34 cellular contexts compared by ENCODE assay signal in the genomic region with DNA sequence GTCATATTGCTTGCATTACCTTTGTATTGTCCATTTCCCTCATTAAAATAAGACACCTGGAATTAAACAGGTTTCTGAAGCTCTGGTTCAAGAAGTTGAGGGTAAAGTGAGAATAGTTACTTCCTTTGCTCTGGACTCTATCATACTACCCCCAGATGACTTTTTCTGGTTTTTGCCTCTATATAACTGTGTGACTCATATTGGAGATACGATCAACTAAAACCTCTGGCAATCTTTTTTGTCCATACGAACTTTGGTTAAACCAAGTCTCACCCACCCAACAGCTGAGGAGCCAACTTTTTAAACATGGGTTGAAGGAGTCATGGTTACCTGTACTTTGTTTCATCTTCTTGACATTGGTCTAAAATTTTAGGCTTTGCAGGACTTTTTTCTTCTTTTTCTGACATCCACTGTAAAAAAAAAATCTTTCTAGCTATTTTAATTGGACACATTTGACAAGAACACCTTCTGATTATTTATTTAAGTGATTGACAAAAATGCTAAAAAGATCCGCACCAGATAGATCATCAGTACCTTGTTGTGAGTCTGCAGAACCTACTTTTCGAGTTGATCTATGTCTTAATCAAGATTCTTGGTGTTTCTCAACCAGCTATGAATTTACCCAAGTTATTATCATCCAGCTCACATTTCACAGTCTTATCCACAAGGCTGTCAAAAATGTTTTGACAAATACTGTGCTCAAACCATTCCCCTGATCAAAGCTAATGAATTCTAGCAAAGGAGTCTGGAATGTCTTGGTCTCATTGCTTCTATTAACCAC.
"Had no signal": no experiment of that assay in that cellular context is flagged by ENCODE, and none has a peak within 500 bp of the region (broad histone marks: within the 10 kb centered on the region; RNA-seq: fewer than 3 reads in every experiment).

No MANE protein-coding gene starts in this region.

- H3K9me3 ChIP-seq: ascending aorta, body of pancreas, breast epithelium, SJCRH30 had no signal

- H3K4me3 ChIP-seq: ascending aorta, body of pancreas, breast epithelium, coronary artery, SJCRH30, SK-N-MC had no signal

- H3K4me1 ChIP-seq: ascending aorta, breast epithelium, SJCRH30 had no signal

- H3K27me3 ChIP-seq: ascending aorta, body of pancreas, breast epithelium, SJCRH30 had no signal

- H3K36me3 ChIP-seq: ascending aorta, breast epithelium, SJCRH30, WERI-Rb-1 had no signal

- H3K27ac ChIP-seq: ascending aorta, body of pancreas, breast epithelium, coronary artery, KMS-11, SJCRH30, SK-N-MC, WERI-Rb-1 had no signal

- H3K4me2 ChIP-seq: KMS-11 had no signal

- FAIRE-seq: TTC549 had no signal

- DNase-seq: activated CD4-positive, alpha-beta memory T cell treated with anti-CD3 and anti-CD28 coated beads, Interleukin-2, amount 10 ng/mL, durations not matched to agents 7 days and 5 days; activated CD4-positive, alpha-beta T cell treated with anti-CD3 and anti-CD28 coated beads for 1 hour; activated CD4-positive, alpha-beta T cell treated with anti-CD3 and anti-CD28 coated beads for 48 hours; activated CD4-positive, CD25-positive, alpha-beta regulatory T cell; activated CD8-positive, alpha-beta memory T cell treated with anti-CD3 and anti-CD28 coated beads for 24 hours; activated CD8-positive, alpha-beta memory T cell treated with anti-CD3 and anti-CD28 coated beads, Interleukin-2, amount 10 ng/mL, durations not matched to agents 7 days and 5 days; activated CD8-positive, alpha-beta memory T cell treated with anti-CD3 and anti-CD28 coated beads, Interleukin-2, amount 50 U/mL, for 48 hours; activated effector memory CD4-positive, alpha-beta T cell treated with anti-CD3 and anti-CD28 coated beads, Interleukin-2, amount 50 U/mL, for 16 hours; activated naive CD4-positive, alpha-beta T cell; activated naive CD4-positive, alpha-beta T cell treated with anti-CD3 and anti-CD28 coated beads, Interleukin-2, amount 50 U/mL, for 16 hours; activated naive CD8-positive, alpha-beta T cell treated with anti-CD3 and anti-CD28 coated beads, Interleukin-2, amount 10 ng/mL, durations not matched to agents 7 days and 5 days; activated T-cell treated with anti-CD3 and anti-CD28 coated beads, Interleukin-2, amount 50 U/mL, for 72 hours; amygdala; body of pancreas; NCI-H1105; NCI-H1417 treated with DMSO at 0.1 percent for 48 hours; NCI-H187 treated with DMSO at 0.1 percent for 48 hours; NCI-H2081; NCI-H2171 treated with DMSO at 0.1 percent for 48 hours; NCI-H226; NCI-H446 treated with DMSO at 0.1 percent for 48 hours; NCI-H524 treated with DMSO at 0.1 percent for 48 hours; SHP77; SJCRH30; T1000; WERI-Rb-1 had no signal

- ATAC-seq: activated CD8-positive, alpha-beta memory T cell treated with anti-CD3 and anti-CD28 coated beads, Interleukin-2, amount 10 ng/mL, durations not matched to agents 7 days and 5 days; activated T-cell treated with anti-CD3 and anti-CD28 coated beads, Interleukin-2, amount 50 U/mL, for 72 hours; activated T-helper 17 cell treated with anti-CD3 and anti-CD28 coated beads, Interleukin-2, amount 50 U/mL, for 72 hours; body of pancreas; Panc1 had no signal

- H3K9ac ChIP-seq: KMS-11 had no signal
